1 cellular context compared by ENCODE assay signal in genomic region chr5:118952992-118953651, GRCh38.
A peak's percentile ranks its signal among the peaks of the same experiment; 100 is the strongest.
TF ChIP-seq lines count a peak whose summit lies in the region.

No MANE protein-coding gene starts in this region.

TF ChIP-seq in K562, 482 proteins besides CTCF, POLR2A, EP300 and RAD21:
- TF ChIP-seq PHF21A (IDR thresholded peaks at IDR 0.05; ENCODE audit: borderline replicate concordance, low read depth) (no peak), RFX1 (IDR thresholded peaks at IDR 0.05) (peak; percentile 66)
